Comparison of ENCODE assay signal across 31 cellular contexts in genomic region chr10:7566891-7567290, GRCh38.
A peak's percentile ranks its signal among the peaks of the same experiment; 100 is the strongest.
DNase-seq lines count a peak whose midpoint lies in the region; ATAC-seq, FAIRE-seq and TF ChIP-seq lines count a peak whose summit lies in the region.
"Had no signal": no experiment of that assay in that cellular context is flagged by ENCODE, and none has a peak within 500 bp of the region (broad histone marks: within the 10 kb centered on the region; RNA-seq: fewer than 3 reads in every experiment).

No MANE protein-coding gene starts in this region.

- FAIRE-seq in K562 (lab: Jason Lieb, UNC): no peak
- FAIRE-seq: A204.1, A549, D721Med had no signal

- TF ChIP-seq POLR2A in K562 (conservative IDR thresholded peaks at IDR 0.05): no peak

- H3K14ac ChIP-seq in trophoblast cell (ENCODE audit: low read length): no peak overlapping the region

- H3K4me1 ChIP-seq in K562 (replicated peaks in 1 of 2; ENCODE audit: control insufficient read depth in 2 of 2, insufficient read depth in 2 of 2, low read length in 2 of 2) (no peaks in the 10 kb centered on the region), trophoblast cell (ENCODE audit: control insufficient read depth in 1 of 2, insufficient read depth in 2 of 2, low read length in 2 of 2) (peaks cover 0 to 2% of the 10 kb centered on the region in 2 experiments)
- H3K4me1 ChIP-seq: A549, BE2C, Caco-2 had no signal

- in situ Hi-C loops in K562 (cut with MboI): no loop called here

- POLR2A ChIA-PET in K562 (lab: Yijun Ruan, JAX): no interaction called here

- no peak overlapping the region for H3K9ac ChIP-seq in K562 (ENCODE audit: insufficient read depth in 1 of 2, low read depth in 2 of 2, low read length in 2 of 2)
- no peak overlapping the region for H3K9ac ChIP-seq in trophoblast cell (ENCODE audit: low read length)
- H3K9ac ChIP-seq: BLaER1; BLaER1 treated with 17β-estradiol and CSF1 and Interleukin-3, amounts not matched to agents 10 nM and 100 nM had no signal

- H3K36me3 ChIP-seq in K562 (ENCODE audit: control insufficient read depth, insufficient read depth, low read length) (no peaks in the 10 kb centered on the region), trophoblast cell (ENCODE audit: control insufficient read depth in 1 of 2, insufficient read depth in 2 of 2, low read length in 2 of 2) (no peaks in the 10 kb centered on the region)
- H3K36me3 ChIP-seq: BE2C; BLaER1; BLaER1 treated with 17β-estradiol and CSF1 and Interleukin-3, amounts not matched to agents 10 nM and 100 nM had no signal

- intact Hi-C loops in K562 (cut with micrococcal nuclease) (no loop called here), left ventricle myocardium superior (cut with micrococcal nuclease) (no loop called here)

- 0% methylated on average over 5 of the region's 5 CpGs for WGBS in K562 (ENCODE audit: insufficient coverage, low coverage, missing lambda C conversion rate)
- WGBS in trophoblast cell (ENCODE audit: extremely low coverage, insufficient coverage, insufficient read length): 100% methylated on average over 2 of the region's 5 CpGs

- no peak for TF ChIP-seq RAD21 in K562 (CRISPR knock-in tag; conservative IDR thresholded peaks at IDR 0.05 in 1 of 2, IDR thresholded peaks at IDR 0.05 in 1 of 2)

- no peak overlapping the region for H3K4me3 ChIP-seq in K562
- H3K4me3 ChIP-seq in trophoblast cell (ENCODE audit: low read depth, low read length): no peak overlapping the region
- H3K4me3 ChIP-seq: A549; BLaER1; BLaER1 treated with 17β-estradiol and CSF1 and Interleukin-3, amounts not matched to agents 10 nM and 100 nM had no signal

- no peak overlapping the region for H3K27ac ChIP-seq in K562 (ENCODE audit: extremely low read depth, low read depth, low read length)
- H3K27ac ChIP-seq in trophoblast cell (ENCODE audit: low read depth, low read length): no peak overlapping the region
- H3K27ac ChIP-seq: 22Rv1; A549; BLaER1; BLaER1 treated with 17β-estradiol and CSF1 and Interleukin-3, amounts not matched to agents 10 nM and 100 nM; C4-2B had no signal

- CTCF ChIA-PET in K562 (lab: Yijun Ruan, JAX; ENCODE audit: low intra/inter-chr PET ratio): no interaction called here

- H3K79me2 ChIP-seq in K562 (ENCODE audit: control insufficient read depth, insufficient read depth, low read length): no peaks in the 10 kb centered on the region
- H3K79me2 ChIP-seq in trophoblast cell (ENCODE audit: control insufficient read depth, insufficient read depth, low read length, poor library complexity): no peaks in the 10 kb centered on the region

- no peak overlapping the region for H4K91ac ChIP-seq in trophoblast cell (ENCODE audit: low read depth, low read length)

- H3K9me1 ChIP-seq in K562 (ENCODE audit: control insufficient read depth, insufficient read depth, low read length): no peaks in the 10 kb centered on the region

- H4K20me1 ChIP-seq in K562 (replicated peaks; ENCODE audit: control insufficient read depth, insufficient read depth, low read length): no peaks in the 10 kb centered on the region; the same call in 1 of the 2 replicates
- H4K20me1 ChIP-seq: BLaER1; BLaER1 treated with 17β-estradiol and CSF1 and Interleukin-3, amounts not matched to agents 10 nM and 100 nM had no signal

- TF ChIP-seq CTCF in K562 (IDR thresholded peaks at IDR 0.05 in 2 of 3, conservative IDR thresholded peaks at IDR 0.05 in 1 of 3; ENCODE audit: insufficient read depth in 2 of 3, low read depth in 1 of 3, low read length in 3 of 3): no peak

- H4K8ac ChIP-seq in trophoblast cell (ENCODE audit: low read depth, low read length): no peak overlapping the region

- peaks cover 11 to 31% of the 10 kb centered on the region in 2 experiments; a peak in 4 of 5 replicates for H3K27me3 ChIP-seq in K562 (ENCODE audit: control insufficient read depth in 2 of 2, insufficient read depth in 2 of 2, low read length in 2 of 2)
- H3K27me3 ChIP-seq in trophoblast cell (ENCODE audit: insufficient read depth, low read length): no peaks in the 10 kb centered on the region
- H3K27me3 ChIP-seq: BLaER1; BLaER1 treated with 17β-estradiol and CSF1 and Interleukin-3, amounts not matched to agents 10 nM and 100 nM had no signal

- no peaks in the 10 kb centered on the region for H3K9me3 ChIP-seq in K562 (replicated peaks; ENCODE audit: control insufficient read depth, insufficient read depth, low read depth, low read length)
- peaks cover 2% of the 10 kb centered on the region for H3K9me3 ChIP-seq in trophoblast cell (ENCODE audit: insufficient read depth, low read depth, low read length)
- H3K9me3 ChIP-seq: A549; BE2C; BLaER1; BLaER1 treated with 17β-estradiol and CSF1 and Interleukin-3, amounts not matched to agents 10 nM and 100 nM; Caco-2 had no signal

- no TSS peak for BruUV-seq in K562 (replicated peaks; lab: Mats Ljungman, UMichigan)

- no peak overlapping the region for H3K18ac ChIP-seq in trophoblast cell (ENCODE audit: low read length)

- no peak overlapping the region for H2BK5ac ChIP-seq in trophoblast cell (ENCODE audit: low read depth, low read length, poor library complexity)

- H3K79me1 ChIP-seq in trophoblast cell (ENCODE audit: low read length): no peaks in the 10 kb centered on the region

- no peak overlapping the region for H2BK120ac ChIP-seq in trophoblast cell (ENCODE audit: insufficient read depth, low read length, poor library complexity)

- no peak overlapping the region for H4K12ac ChIP-seq in trophoblast cell (ENCODE audit: low read depth, low read length)

- no peak for TF ChIP-seq EP300 in K562 (IDR thresholded peaks at IDR 0.05; ENCODE audit: low read length)

- no peak overlapping the region for H2BK12ac ChIP-seq in trophoblast cell (ENCODE audit: low read length)

- H2AFZ ChIP-seq in K562 (ENCODE audit: low read depth, low read length) (no peak overlapping the region), trophoblast cell (ENCODE audit: insufficient read depth, low read length, poor library complexity) (no peak overlapping the region)

- no peak for DNase-seq in K562 (ENCODE audit: extremely low read depth in 1 of 4, low spot score in 3 of 4)
- DNase-seq in trophoblast cell: peak; percentile 58 to 92
- DNase-seq in activated T-cell treated with anti-CD3 and anti-CD28 coated beads, Interleukin-2, amount 50 U/mL, for 48 hours: no peak
- DNase-seq in left ventricle myocardium superior: no peak
- DNase-seq: 8988T; ACHN; AML-193; BE2C; C1 segment of cervical spinal cord; Caco-2; Calu3; CD4-positive, alpha-beta memory T cell; CD4-positive, alpha-beta T cell; CD4-positive, CD25-positive, alpha-beta regulatory T cell; CD8-positive, alpha-beta memory T cell; CD8-positive, alpha-beta T cell; COR-L47; DMS 273 treated with DMSO at 0.1 percent for 48 hours; DMS153; DMS53; DMS79; DMS79 treated with DMSO at 0.1 percent for 48 hours; DND-41; EL had no signal

- no peak overlapping the region for H3K23ac ChIP-seq in trophoblast cell (ENCODE audit: low read length)

- H2AK5ac ChIP-seq in trophoblast cell (ENCODE audit: low read length): no peak overlapping the region

- H3K4ac ChIP-seq in trophoblast cell (ENCODE audit: low read depth, low read length): no peak overlapping the region

- ATAC-seq in K562: no peak
- no peak for ATAC-seq in left ventricle myocardium superior
- ATAC-seq: A549; CD8-positive, alpha-beta T cell had no signal

- H3K4me2 ChIP-seq in K562 (ENCODE audit: insufficient read depth, low read length) (no peak overlapping the region), trophoblast cell (ENCODE audit: low read length) (no peak overlapping the region)
- H3K4me2 ChIP-seq: A549; BLaER1; BLaER1 treated with 17β-estradiol and CSF1 and Interleukin-3, amounts not matched to agents 10 nM and 100 nM had no signal

TF ChIP-seq in K562, 482 proteins besides CTCF, POLR2A, EP300 and RAD21:
- TF ChIP-seq E2F5 (CRISPR knock-in tag; IDR thresholded peaks at IDR 0.05): no peak
- no peak for TF ChIP-seq ZNF398 (CRISPR knock-in tag; IDR thresholded peaks at IDR 0.05)
- no peak for TF ChIP-seq ZKSCAN3 (CRISPR knock-in tag; IDR thresholded peaks at IDR 0.05)
- TF ChIP-seq FIP1L1 (IDR thresholded peaks at IDR 0.05; ENCODE audit: low read depth, low read length, poor library complexity, severe bottlenecking): no peak
- TF ChIP-seq ZBTB17 (CRISPR knock-in tag; IDR thresholded peaks at IDR 0.05): no peak
- peak; percentile 44; the same call in 1 of the 2 replicates for TF ChIP-seq ESRRA (IDR thresholded peaks at IDR 0.05; ENCODE audit: borderline replicate concordance, low read depth)
- TF ChIP-seq SREBF2 (CRISPR knock-in tag; IDR thresholded peaks at IDR 0.05): no peak
TF ChIP-seq in K562: peak in this region for 1.

Comparison
In these comparisons a context has a peak if more than half of its experiments do, and no peak if none do; other contexts are left out.
1. DNase-seq: peak in trophoblast cell (2 of 2); none in K562 (0 of 4), activated T-cell treated with anti-CD3 and anti-CD28 coated beads, Interleukin-2, amount 50 U/mL, for 48 hours (0 of 2) and left ventricle myocardium superior (single experiment).